Comparison of ENCODE assay signal across 7 cellular contexts in genomic region chr1:151710187-151710586, GRCh38. TPM values are rescaled to one million over a fixed set of nuclear protein-coding genes. Genes with fewer than 3 reads are reported as not detected.
A peak's percentile ranks its signal among the peaks of the same experiment; 100 is the strongest.
DNase-seq lines count a peak whose midpoint lies in the region; ATAC-seq and TF ChIP-seq lines count a peak whose summit lies in the region.

No MANE protein-coding gene starts in this region.

- no peak overlapping the region for H2AFZ ChIP-seq in OCI-LY7 (ENCODE audit: low read length)

- no peaks in the 10 kb centered on the region for H3K79me2 ChIP-seq in OCI-LY7 (ENCODE audit: insufficient read depth, low read depth, low read length)

- H3K4me3 ChIP-seq in HEK293 (ENCODE audit: low read depth, low read length) (no peak overlapping the region), OCI-LY7 (ENCODE audit: low read depth, low read length, poor library complexity, severe bottlenecking) (no peak overlapping the region)

- no peak overlapping the region for H3K4me2 ChIP-seq in OCI-LY7 (ENCODE audit: low read length)

- no peaks in the 10 kb centered on the region for H3K9me3 ChIP-seq in HEK293 (ENCODE audit: control insufficient read depth, insufficient read depth, low read depth, low read length)
- no peaks in the 10 kb centered on the region for H3K9me3 ChIP-seq in OCI-LY7 (ENCODE audit: low read length)

- H3K4me1 Mint-ChIP-seq in osteocyte (ENCODE audit: unreplicated experiment), result no peaks in the 10 kb centered on the region

- no peaks in the 10 kb centered on the region for H3K9me2 ChIP-seq in OCI-LY7 (ENCODE audit: insufficient read depth, low read length)

- H3K27ac Mint-ChIP-seq in osteocyte (ENCODE audit: unreplicated experiment), result no peak overlapping the region

- no peak for ATAC-seq in HG03442 (IDR thresholded peaks at IDR 0.05; ENCODE audit: unreplicated experiment)

- no peaks in the 10 kb centered on the region for H3K9me3 Mint-ChIP-seq in osteocyte (ENCODE audit: unreplicated experiment)

- H3K4me3 Mint-ChIP-seq in osteocyte (ENCODE audit: unreplicated experiment), result no peak overlapping the region

- no peaks in the 10 kb centered on the region for H4K20me1 ChIP-seq in OCI-LY7 (ENCODE audit: insufficient read depth, low read length)

- H3K4me1 ChIP-seq in HEK293 (ENCODE audit: control insufficient read depth, insufficient read depth, low read length) (no peaks in the 10 kb centered on the region), OCI-LY7 (ENCODE audit: insufficient read depth, low read length, poor library complexity, severe bottlenecking) (no peaks in the 10 kb centered on the region)

- intact Hi-C loops in OCI-LY7 (cut with micrococcal nuclease; ENCODE audit: unreplicated experiment), result no loop called here

- TF ChIP-seq CTCF in HEK293 (tag by site-specific recombination; IDR thresholded peaks at IDR 0.05) (no peak), OCI-LY7 (conservative IDR thresholded peaks at IDR 0.05; ENCODE audit: low read length) (no peak), osteocyte (IDR thresholded peaks at IDR 0.05) (no peak)

- peaks cover 14% of the 10 kb centered on the region for H3K27me3 Mint-ChIP-seq in osteocyte (ENCODE audit: unreplicated experiment)

- POLR2A ChIA-PET in HEK293 (lab: Yijun Ruan, JAX) (no interaction called here), OCI-LY7 (lab: Charles Lee) (no interaction called here)

- CTCF ChIA-PET in HEK293 (lab: Yijun Ruan, JAX) (interaction anchor here (1.5 kb wide), 1 partner anchor 17 kb away, joined by 4 read pairs; no protein-coding TSS in a partner anchor), OCI-LY7 (lab: Charles Lee; ENCODE audit: unreplicated experiment) (no interaction called here)

- BruUV-seq in OCI-LY7 (replicated peaks; lab: Mats Ljungman, UMichigan), result no TSS peak

- H3K36me3 ChIP-seq in HEK293 (ENCODE audit: control insufficient read depth in 2 of 2, insufficient read depth in 1 of 2, low read length in 2 of 2) (no peaks in the 10 kb centered on the region), OCI-LY7 (ENCODE audit: insufficient read depth, low read length) (no peaks in the 10 kb centered on the region)

- H3K36me3 Mint-ChIP-seq in osteocyte (ENCODE audit: unreplicated experiment), result no peaks in the 10 kb centered on the region

- DNase-seq in OCI-LY7 (ENCODE audit: low spot score), result peak; percentile 5
- DNase-seq in cerebellar nuclear complex (lab: John Stamatoyannopoulos, UW), result peak; percentile 29 to 33
- DNase-seq in stimulated activated CD4-positive, alpha-beta T cell treated with anti-CD3 and anti-CD28 coated beads, Interleukin-12 subunit alpha, Interleukin-12 subunit beta, amount 100 ng/mL, for 48 hours (ENCODE audit: low read depth in 2 of 3, low spot score in 1 of 3), result peak; percentile 13 to 33 (median 18)
- DNase-seq in osteocyte (ENCODE audit: extremely low spot score, unreplicated experiment), result no peak
- no peak for DNase-seq in activated CD4-positive, CD25-positive, alpha-beta regulatory T cell (lab: John Stamatoyannopoulos, UW)

- no peak overlapping the region for H3K27ac ChIP-seq in HEK293 (ENCODE audit: extremely low read depth, low read depth, low read length)
- H3K27ac ChIP-seq in OCI-LY7 (ENCODE audit: low read depth, low read length, poor library complexity, severe bottlenecking), result no peak overlapping the region

TF ChIP-seq in HEK293, 187 proteins besides CTCF, POLR2A, EP300 and RAD21 (continues in another document):
- TF ChIP-seq KLF7 (tag by site-specific recombination; IDR thresholded peaks at IDR 0.05; ENCODE audit: borderline replicate concordance) (no peak), PRDM6 (tag by site-specific recombination; IDR thresholded peaks at IDR 0.05) (no peak), ZNF830 (tag by site-specific recombination; IDR thresholded peaks at IDR 0.05; ENCODE audit: low read depth) (no peak), ZNF645 (tag by site-specific recombination; IDR thresholded peaks at IDR 0.05) (no peak), ZNF350 (tag by site-specific recombination; IDR thresholded peaks at IDR 0.05) (no peak), PATZ1 (tag by site-specific recombination; IDR thresholded peaks at IDR 0.05) (no peak), ZNF433 (tag by site-specific recombination; IDR thresholded peaks at IDR 0.05; ENCODE audit: low read depth) (no peak), ZNF658 (tag by site-specific recombination; IDR thresholded peaks at IDR 0.05) (no peak), ZNF391 (tag by site-specific recombination; IDR thresholded peaks at IDR 0.05; ENCODE audit: borderline replicate concordance, low read depth) (no peak), GFI1B (tag by site-specific recombination; IDR thresholded peaks at IDR 0.05) (no peak), ZNF624 (tag by site-specific recombination; IDR thresholded peaks at IDR 0.05) (no peak), SP3 (tag by site-specific recombination; IDR thresholded peaks at IDR 0.05) (no peak), ZBTB26 (tag by site-specific recombination; optimal IDR thresholded peaks at IDR 0.05) (no peak), ZNF423 (tag by site-specific recombination; IDR thresholded peaks at IDR 0.05) (no peak), ZNF629 (tag by site-specific recombination; IDR thresholded peaks at IDR 0.05) (peak; percentile 58; the same call in 1 of the 2 replicates), SP2 (tag by site-specific recombination; IDR thresholded peaks at IDR 0.05) (no peak), OSR2 (tag by site-specific recombination; IDR thresholded peaks at IDR 0.05) (no peak), ZNF23 (tag by site-specific recombination; IDR thresholded peaks at IDR 0.05; ENCODE audit: borderline replicate concordance) (no peak), ZNF239 (tag by site-specific recombination; IDR thresholded peaks at IDR 0.05) (no peak), ELK4 (IDR thresholded peaks at IDR 0.05; ENCODE audit: borderline replicate concordance, low read depth, low read length) (no peak)

RNA-seq across cellular contexts. Expression of gene CELF3, which starts 6.4 kb away (rescaled TPM):
- total RNA-seq in OCI-LY7 (2014; rRNA removed; shearing (Covaris generic)), result not detected in 2 replicates
- total RNA-seq in OCI-LY7 (2022), result not detected in 2 replicates
- total RNA-seq in osteocyte, result not detected in 2 replicates

RNA-seq across cellular contexts. Expression of gene RIIAD1, which starts 11.1 kb away (rescaled TPM):
- total RNA-seq in OCI-LY7 (2014; rRNA removed; shearing (Covaris generic)), result not detected in 2 replicates
- total RNA-seq in OCI-LY7 (2022) (not detected in 2 replicates), osteocyte (not detected in 2 replicates)

RNA-seq across cellular contexts. Expression of gene MRPL9, which starts 53.1 kb away (rescaled TPM):
- 98.6 and 101 TPM in 2 replicates for total RNA-seq in OCI-LY7 (2014; rRNA removed; shearing (Covaris generic))
- total RNA-seq in OCI-LY7 (2022) (99.3 and 107 TPM in 2 replicates), osteocyte (67.4 and 73.0 TPM in 2 replicates)

Comparison
In these comparisons a context has a peak if more than half of its experiments do, and no peak if none do; other contexts are left out.
1. DNase-seq: peak in OCI-LY7 (single experiment), cerebellar nuclear complex (2 of 2) and stimulated activated CD4-positive, alpha-beta T cell treated with anti-CD3 and anti-CD28 coated beads, Interleukin-12 subunit alpha, Interleukin-12 subunit beta, amount 100 ng/mL, for 48 hours (3 of 3); none in osteocyte (single experiment) and activated CD4-positive, CD25-positive, alpha-beta regulatory T cell (0 of 4).